ENCODE assay signal across 1 cellular context in genomic region chr9:135968083-135968476, GRCh38.
TF ChIP-seq lines count a peak whose summit lies in the region.

No MANE protein-coding gene starts in this region.

TF ChIP-seq in WTC11, 78 proteins besides CTCF, POLR2A, EP300 and RAD21 (continued from another document):
- TF ChIP-seq ZNF532 (CRISPR knock-in tag; IDR thresholded peaks at IDR 0.05; ENCODE audit: borderline replicate concordance) (no peak), CREB1 (CRISPR knock-in tag; IDR thresholded peaks at IDR 0.05) (no peak), E2F5 (CRISPR knock-in tag; IDR thresholded peaks at IDR 0.05) (no peak), GABPB1 (CRISPR knock-in tag; IDR thresholded peaks at IDR 0.05) (no peak), NFATC4 (CRISPR knock-in tag; IDR thresholded peaks at IDR 0.05) (no peak)
